17 cellular contexts compared by ENCODE assay signal in the genomic region with DNA sequence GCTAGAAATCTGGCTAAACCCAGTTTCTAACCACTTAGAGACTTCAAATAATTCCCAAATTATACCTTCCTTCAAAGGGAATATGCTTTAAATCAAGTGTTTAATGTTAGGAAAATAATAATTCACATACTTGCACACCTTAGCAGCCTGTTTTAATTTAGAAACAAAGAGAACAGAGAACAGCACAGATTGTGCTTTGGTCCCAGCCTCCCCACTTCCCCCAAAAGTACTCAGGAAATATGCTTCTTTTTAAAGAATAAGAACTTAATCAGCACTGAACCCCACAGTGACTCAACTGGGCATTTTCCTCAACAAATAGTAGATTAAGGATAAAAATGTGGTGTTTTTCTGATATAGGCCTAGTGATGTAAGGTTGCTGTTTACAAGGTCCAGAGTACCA.
"Had no signal": no experiment of that assay in that cellular context is flagged by ENCODE, and none has a peak within 500 bp of the region (broad histone marks: within the 10 kb centered on the region; RNA-seq: fewer than 3 reads in every experiment).

No MANE protein-coding gene starts in this region.

- H3K27me3 ChIP-seq: esophagus muscularis mucosa, heart right ventricle, neural progenitor cell, tibial artery had no signal

- H3K9ac ChIP-seq: neural progenitor cell had no signal

- H3K27ac ChIP-seq: esophagus muscularis mucosa, heart right ventricle, lower lobe of right lung, neural progenitor cell, tibial artery, WERI-Rb-1 had no signal

- H3K4me1 ChIP-seq: lower lobe of right lung, neural progenitor cell, tibial artery had no signal

- DNase-seq: activated CD4-positive, alpha-beta T cell treated with anti-CD3 and anti-CD28 coated beads for 1 hour; activated CD4-positive, alpha-beta T cell treated with anti-CD3 and anti-CD28 coated beads, Interleukin-2, amount 50 U/mL, for 1 hour; activated CD8-positive, alpha-beta T cell treated with anti-CD3 and anti-CD28 coated beads, Interleukin-2, amount 10 ng/mL, durations not matched to agents 7 days and 5 days; activated gamma-delta T cell; aorta; effector memory CD8-positive, alpha-beta T cell; heart right ventricle; kidney; lower lobe of right lung; mesendoderm; naive thymus-derived CD4-positive, alpha-beta T cell; stimulated activated CD4-positive, alpha-beta T cell treated with anti-CD3 and anti-CD28 coated beads, Interleukin-4, amount 100 ng/mL, for 24 hours; stimulated activated naive CD8-positive, alpha-beta T cell treated with anti-CD3 and anti-CD28 coated beads, Interleukin-15, Interleukin-2, amounts not matched to agents 100 U/mL and 50 U/mL, for 24 hours; tibial artery; WERI-Rb-1 had no signal

- H3K4me2 ChIP-seq: neural progenitor cell had no signal

- H3K4me3 ChIP-seq: esophagus muscularis mucosa, heart right ventricle, lower lobe of right lung, neural progenitor cell, tibial artery had no signal

- ATAC-seq: activated CD8-positive, alpha-beta T cell treated with anti-CD3 and anti-CD28 coated beads, Interleukin-2, amount 10 ng/mL, durations not matched to agents 7 days and 5 days; effector memory CD8-positive, alpha-beta T cell; lower lobe of right lung; naive thymus-derived CD4-positive, alpha-beta T cell; stimulated activated naive CD8-positive, alpha-beta T cell treated with anti-CD3 and anti-CD28 coated beads, Interleukin-15, Interleukin-2, amounts not matched to agents 100 U/mL and 50 U/mL, for 24 hours had no signal

- H3K36me3 ChIP-seq: esophagus muscularis mucosa, heart right ventricle, lower lobe of right lung, neural progenitor cell, tibial artery, WERI-Rb-1 had no signal

- H2AFZ ChIP-seq: neural progenitor cell had no signal
